ENCODE assay signal across 24 cellular contexts in the genomic region with DNA sequence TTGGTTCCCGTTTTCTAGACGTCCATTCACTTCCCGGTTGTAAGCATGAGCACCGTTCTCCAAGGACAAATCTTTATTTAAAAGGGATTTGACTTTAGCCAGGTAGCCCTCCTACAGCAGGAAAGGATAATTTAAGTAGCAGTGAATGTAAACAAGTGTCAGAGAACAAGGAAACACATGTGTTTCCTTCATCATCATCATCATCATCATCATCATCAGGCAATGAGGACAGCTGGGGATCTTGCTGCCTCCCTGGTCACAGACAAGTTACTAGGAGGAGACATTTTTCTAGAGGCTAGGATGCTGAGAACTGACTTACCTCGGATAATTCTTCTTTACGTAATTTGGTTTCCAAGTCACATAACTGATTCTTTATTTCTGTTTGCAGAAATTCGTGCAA. TPM values are rescaled to one million over a fixed set of nuclear protein-coding genes. Genes with fewer than 3 reads are reported as not detected.
DNase-seq lines count a peak whose midpoint lies in the region; ATAC-seq, FAIRE-seq and TF ChIP-seq lines count a peak whose summit lies in the region.
"Had no signal": no experiment of that assay in that cellular context is flagged by ENCODE, and none has a peak within 500 bp of the region (broad histone marks: within the 10 kb centered on the region; RNA-seq: fewer than 3 reads in every experiment).

No MANE protein-coding gene starts in this region.

- intact Hi-C loops in K562 (cut with micrococcal nuclease): no loop called here
- intact Hi-C loops in psoas muscle (cut with DNase I): no loop called here

- peaks cover 5% of the 10 kb centered on the region for H3K4me1 Mint-ChIP-seq in activated CD4-positive, alpha-beta T cell treated with anti-CD3 and anti-CD28 coated beads, Interleukin-2, amount 10 ng/mL, durations not matched to agents 7 days and 5 days
- H3K4me1 Mint-ChIP-seq in activated naive CD8-positive, alpha-beta T cell treated with anti-CD3 and anti-CD28 coated beads, Interleukin-2, amount 50 U/mL, for 24 hours: peaks cover 8% of the 10 kb centered on the region
- H3K4me1 Mint-ChIP-seq: CD14-positive monocyte, GM23338, H9 had no signal

- WGBS in K562 (ENCODE audit: insufficient coverage, low coverage, missing lambda C conversion rate): 90% methylated on average over 7 of the region's 7 CpGs
- WGBS in psoas muscle, 3 donors: 76 to 83% (median 78%) methylated on average over 7 of the region's 7 CpGs

- H3K9me3 Mint-ChIP-seq in activated CD4-positive, alpha-beta T cell treated with anti-CD3 and anti-CD28 coated beads, Interleukin-2, amount 10 ng/mL, durations not matched to agents 7 days and 5 days: no peaks in the 10 kb centered on the region
- H3K9me3 Mint-ChIP-seq in activated naive CD8-positive, alpha-beta T cell treated with anti-CD3 and anti-CD28 coated beads, Interleukin-2, amount 50 U/mL, for 24 hours: no peaks in the 10 kb centered on the region
- H3K9me3 Mint-ChIP-seq: CD14-positive monocyte; CD4-positive, alpha-beta T cell; CD8-positive, alpha-beta memory T cell; GM23338; H9 had no signal

- H3K27me3 ChIP-seq in K562 (ENCODE audit: control insufficient read depth in 2 of 2, insufficient read depth in 2 of 2, low read length in 2 of 2): no peaks in the 10 kb centered on the region
- no peaks in the 10 kb centered on the region for H3K27me3 ChIP-seq in psoas muscle (ENCODE audit: insufficient read depth in 3 of 3, low read length in 2 of 3)
- H3K27me3 ChIP-seq: BE2C; BLaER1 treated with 17β-estradiol and CSF1 and Interleukin-3, amounts not matched to agents 10 nM and 100 nM had no signal

- FAIRE-seq in K562 (lab: Jason Lieb, UNC): peak; percentile 61
- FAIRE-seq: A204.1, D721Med, GM12878, GM18507 had no signal

- no peak for ATAC-seq in K562
- ATAC-seq in activated naive CD8-positive, alpha-beta T cell treated with anti-CD3 and anti-CD28 coated beads, Interleukin-2, amount 50 U/mL, for 24 hours: no peak
- no peak for ATAC-seq in psoas muscle
- ATAC-seq: GM12878, GM23338 had no signal

- H3K4me1 ChIP-seq in HEK293 (ENCODE audit: control insufficient read depth, insufficient read depth, low read length) (no peaks in the 10 kb centered on the region), K562 (replicated peaks in 1 of 2; ENCODE audit: control insufficient read depth in 2 of 2, insufficient read depth in 2 of 2, low read length in 2 of 2) (no peaks in the 10 kb centered on the region; a peak in 1 of 5 replicates), psoas muscle (no peaks in the 10 kb centered on the region)
- H3K4me1 ChIP-seq: BE2C had no signal

- no peaks in the 10 kb centered on the region for H3K27me3 Mint-ChIP-seq in activated CD4-positive, alpha-beta T cell treated with anti-CD3 and anti-CD28 coated beads, Interleukin-2, amount 10 ng/mL, durations not matched to agents 7 days and 5 days
- H3K27me3 Mint-ChIP-seq in activated naive CD8-positive, alpha-beta T cell treated with anti-CD3 and anti-CD28 coated beads, Interleukin-2, amount 50 U/mL, for 24 hours: no peaks in the 10 kb centered on the region
- H3K27me3 Mint-ChIP-seq: CD4-positive, alpha-beta T cell had no signal

- H3K4me2 ChIP-seq in K562 (ENCODE audit: insufficient read depth, low read length): no peak overlapping the region
- H3K4me2 ChIP-seq: BLaER1 treated with 17β-estradiol and CSF1 and Interleukin-3, amounts not matched to agents 10 nM and 100 nM; GM23338 had no signal

- H3K27ac ChIP-seq in HEK293 (ENCODE audit: extremely low read depth, low read depth, low read length) (no peak overlapping the region), K562 (ENCODE audit: extremely low read depth, low read depth, low read length) (no peak overlapping the region), psoas muscle (no peak overlapping the region)
- H3K27ac ChIP-seq: 22Rv1; BLaER1 treated with 17β-estradiol and CSF1 and Interleukin-3, amounts not matched to agents 10 nM and 100 nM had no signal

- no peak for TF ChIP-seq EP300 in K562 (IDR thresholded peaks at IDR 0.05; ENCODE audit: low read length)

- no peak overlapping the region for H2AFZ ChIP-seq in K562 (ENCODE audit: low read depth, low read length)
- H2AFZ ChIP-seq: GM23338 had no signal

- in situ Hi-C loops in K562 (cut with MboI): no loop called here

- H4K20me1 ChIP-seq in K562 (replicated peaks; ENCODE audit: control insufficient read depth, insufficient read depth, low read length): peaks cover 7% of the 10 kb centered on the region

- no peak for DNase-seq in activated CD4-positive, alpha-beta T cell treated with anti-CD3 and anti-CD28 coated beads, Interleukin-2, amount 10 ng/mL, durations not matched to agents 7 days and 5 days
- no peak for DNase-seq in activated CD4-positive, alpha-beta T cell treated with anti-CD3 and anti-CD28 coated beads for 1 hour
- DNase-seq in K562 (ENCODE audit: extremely low read depth in 1 of 4, low spot score in 3 of 4) (no peak), psoas muscle (no peak)
- DNase-seq in stimulated activated CD4-positive, alpha-beta T cell treated with anti-CD3 and anti-CD28 coated beads, Interleukin-2, amount 100 ng/mL, for 48 hours: no peak
- no peak for DNase-seq in activated naive CD8-positive, alpha-beta T cell treated with anti-CD3 and anti-CD28 coated beads, Interleukin-2, amount 50 U/mL, for 24 hours
- DNase-seq: AML-193; BE2C; CD4-positive, alpha-beta T cell; CD8-positive, alpha-beta memory T cell; DMS 273 treated with DMSO at 0.1 percent for 48 hours; DMS79; EL; GDM1; H9 had no signal

- H3K36me3 Mint-ChIP-seq in activated CD4-positive, alpha-beta T cell treated with anti-CD3 and anti-CD28 coated beads, Interleukin-2, amount 10 ng/mL, durations not matched to agents 7 days and 5 days (ENCODE audit: low read depth): peaks cover 38% of the 10 kb centered on the region
- H3K36me3 Mint-ChIP-seq in activated naive CD8-positive, alpha-beta T cell treated with anti-CD3 and anti-CD28 coated beads, Interleukin-2, amount 50 U/mL, for 24 hours (ENCODE audit: low read depth): peaks cover 46% of the 10 kb centered on the region

- H3K4me3 ChIP-seq in HEK293 (ENCODE audit: low read depth, low read length) (no peak overlapping the region), K562 (no peak overlapping the region), psoas muscle (no peak overlapping the region)
- H3K4me3 ChIP-seq: BLaER1 treated with 17β-estradiol and CSF1 and Interleukin-3, amounts not matched to agents 10 nM and 100 nM; GM12878; GM23338 had no signal

- no peak overlapping the region for H3K9ac ChIP-seq in K562 (ENCODE audit: insufficient read depth in 1 of 2, low read depth in 2 of 2, low read length in 2 of 2)
- H3K9ac ChIP-seq: BLaER1 treated with 17β-estradiol and CSF1 and Interleukin-3, amounts not matched to agents 10 nM and 100 nM had no signal

- no peaks in the 10 kb centered on the region for H3K9me3 ChIP-seq in HEK293 (ENCODE audit: control insufficient read depth, insufficient read depth, low read depth, low read length)
- H3K9me3 ChIP-seq in K562 (replicated peaks; ENCODE audit: control insufficient read depth, insufficient read depth, low read depth, low read length): no peaks in the 10 kb centered on the region
- H3K9me3 ChIP-seq in psoas muscle: no peaks in the 10 kb centered on the region
- H3K9me3 ChIP-seq: BE2C; BLaER1 treated with 17β-estradiol and CSF1 and Interleukin-3, amounts not matched to agents 10 nM and 100 nM had no signal

- peaks cover 29% of the 10 kb centered on the region for H3K79me2 ChIP-seq in K562 (ENCODE audit: control insufficient read depth, insufficient read depth, low read length)

- TF ChIP-seq POLR2A in K562 (conservative IDR thresholded peaks at IDR 0.05): no peak

- peaks cover 70 to 75% of the 10 kb centered on the region in 2 experiments for H3K36me3 ChIP-seq in HEK293 (ENCODE audit: control insufficient read depth in 2 of 2, insufficient read depth in 1 of 2, low read length in 2 of 2)
- H3K36me3 ChIP-seq in K562 (ENCODE audit: control insufficient read depth, insufficient read depth, low read length): peaks cover 80% of the 10 kb centered on the region
- peaks cover 5 to 62% of the 10 kb centered on the region in 2 donors for H3K36me3 ChIP-seq in psoas muscle (ENCODE audit: insufficient read depth in 1 of 2, low read depth in 1 of 2)

- no TSS peak for BruUV-seq in K562 (replicated peaks; lab: Mats Ljungman, UMichigan)

- TF ChIP-seq CTCF in HEK293 (tag by site-specific recombination; IDR thresholded peaks at IDR 0.05) (no peak), K562 (IDR thresholded peaks at IDR 0.05 in 2 of 3, conservative IDR thresholded peaks at IDR 0.05 in 1 of 3; ENCODE audit: insufficient read depth in 2 of 3, low read depth in 1 of 3, low read length in 3 of 3) (no peak), psoas muscle (IDR thresholded peaks at IDR 0.05) (no peak)

- TF ChIP-seq RAD21 in K562 (CRISPR knock-in tag; conservative IDR thresholded peaks at IDR 0.05 in 1 of 2, IDR thresholded peaks at IDR 0.05 in 1 of 2): no peak

- peak overlapping the region; percentile 36 for H3K27ac Mint-ChIP-seq in activated CD4-positive, alpha-beta T cell treated with anti-CD3 and anti-CD28 coated beads, Interleukin-2, amount 10 ng/mL, durations not matched to agents 7 days and 5 days
- no peak overlapping the region for H3K27ac Mint-ChIP-seq in activated naive CD8-positive, alpha-beta T cell treated with anti-CD3 and anti-CD28 coated beads, Interleukin-2, amount 50 U/mL, for 24 hours
- H3K27ac Mint-ChIP-seq: CD4-positive, alpha-beta T cell; GM23338; H9 had no signal

- H3K4me3 Mint-ChIP-seq in activated CD4-positive, alpha-beta T cell treated with anti-CD3 and anti-CD28 coated beads, Interleukin-2, amount 10 ng/mL, durations not matched to agents 7 days and 5 days: no peak overlapping the region
- no peak overlapping the region for H3K4me3 Mint-ChIP-seq in activated naive CD8-positive, alpha-beta T cell treated with anti-CD3 and anti-CD28 coated beads, Interleukin-2, amount 50 U/mL, for 24 hours
- H3K4me3 Mint-ChIP-seq: CD14-positive monocyte; CD4-positive, alpha-beta T cell; CD8-positive, alpha-beta memory T cell; GM23338; H9 had no signal

- H3K9me1 ChIP-seq in K562 (ENCODE audit: control insufficient read depth, insufficient read depth, low read length): no peaks in the 10 kb centered on the region

- POLR2A ChIA-PET in activated CD4-positive, alpha-beta T cell treated with anti-CD3 and anti-CD28 coated beads, Interleukin-2, amount 10 ng/mL, durations not matched to agents 7 days and 5 days (lab: Charles Lee): no interaction called here
- POLR2A ChIA-PET in HEK293 (lab: Yijun Ruan, JAX) (no interaction called here), K562 (lab: Yijun Ruan, JAX) (interaction anchor here (0.5 to 1.3 kb wide), 4 partner anchors 12 to 79 kb away, joined by 3 to 4 read pairs (median 3); no protein-coding TSS in a partner anchor)

- CTCF ChIA-PET in activated CD4-positive, alpha-beta T cell treated with anti-CD3 and anti-CD28 coated beads, Interleukin-2, amount 10 ng/mL, durations not matched to agents 7 days and 5 days (lab: Charles Lee): interaction anchor here (1.0 kb wide), 1 partner anchor 58 kb away, joined by 3 read pairs; no protein-coding TSS in a partner anchor
- CTCF ChIA-PET in HEK293 (lab: Yijun Ruan, JAX) (interaction anchor here (1.8 kb wide), 1 partner anchor 70 kb away, joined by 6 read pairs; no protein-coding TSS in a partner anchor), K562 (lab: Yijun Ruan, JAX; ENCODE audit: low intra/inter-chr PET ratio) (no interaction called here)

RNA-seq across cellular contexts. Expression of gene DNMT1, which starts 14.3 kb away (rescaled TPM):
- total RNA-seq in activated CD4-positive, alpha-beta T cell treated with anti-CD3 and anti-CD28 coated beads, Interleukin-2, amount 10 ng/mL, durations not matched to agents 7 days and 5 days: 100 to 1,000 TPM; 375 to 404 TPM
- 743 and 899 TPM in 2 replicates for total RNA-seq in K562 (2011; cell fraction: chromatin; rRNA removed; ENCODE audit: low replicate concordance)
- total RNA-seq in K562 (2011; cell fraction: nucleolus; rRNA removed): 373 and 377 TPM in 2 replicates
- total RNA-seq in K562 (2011; cell fraction: nucleoplasm; rRNA removed): 405 and 438 TPM in 2 replicates
- total RNA-seq in K562 (2014; rRNA removed): 121 and 133 TPM in 2 replicates
- total RNA-seq in K562 (2014; rRNA removed; fragmentation: Illumina TruSeq; extraction: Trizol): 104 and 131 TPM in 2 replicates
- total RNA-seq in K562 (2015; rRNA removed; fragmentation: Illumina TruSeq; extraction: Trizol): 80.1 and 84.8 TPM in 2 replicates
- total RNA-seq in K562 (2021): 261 and 271 TPM in 2 replicates
- polyA plus RNA-seq in K562 (2011; rRNA removed): 88.6 and 150 TPM in 2 replicates
- polyA plus RNA-seq in K562 (2011; cell fraction: cytosol; rRNA removed): 48.0 and 61.3 TPM in 2 replicates
- 345 and 363 TPM in 2 replicates for polyA plus RNA-seq in K562 (2011; cell fraction: nucleus; rRNA removed)
- 147 and 255 TPM in 2 replicates for polyA plus RNA-seq in K562 (2012)
- 163 and 181 TPM in 2 replicates for polyA plus RNA-seq in K562 (2014; fragmentation: Illumina TruSeq; extraction: Trizol)
- polyA plus RNA-seq in K562 (2014; fragmentation: Nextera tagmentation; extraction: Ambion mirVana): 100 to 1,000 TPM in 1 of 2 experiments, 10 to 100 TPM in 1; 95.0 to 159 TPM
- polyA plus RNA-seq in K562 (2014; rRNA removed): 111 and 126 TPM in 2 replicates
- polyA minus RNA-seq in K562 (2011; rRNA and poly(A)+ RNA removed): 116 and 118 TPM in 2 replicates
- 97.3 and 133 TPM in 2 replicates for polyA minus RNA-seq in K562 (2011; cell fraction: cytosol; rRNA and poly(A)+ RNA removed)
- 89.7 and 106 TPM in 2 replicates for polyA minus RNA-seq in K562 (2011; cell fraction: nucleus; rRNA and poly(A)+ RNA removed)
- 10 to 100 TPM; 11.1 to 20.2 (median 16.2) TPM for total RNA-seq in psoas muscle
- polyA plus RNA-seq in psoas muscle: 10 to 100 TPM in 2 of 3 donors, 1 to 10 TPM in 1; 7.1 to 25.2 (median 13.5) TPM

RNA-seq across cellular contexts. Expression of gene S1PR2, which starts 50.7 kb away (rescaled TPM):
- 1 to 10 TPM; 6.1 to 6.5 TPM for total RNA-seq in activated CD4-positive, alpha-beta T cell treated with anti-CD3 and anti-CD28 coated beads, Interleukin-2, amount 10 ng/mL, durations not matched to agents 7 days and 5 days
- total RNA-seq in K562 (2011; cell fraction: chromatin; rRNA removed; ENCODE audit: low replicate concordance): 6.5 and 16.7 TPM in 2 replicates
- 14.1 and 14.8 TPM in 2 replicates for total RNA-seq in K562 (2011; cell fraction: nucleolus; rRNA removed)
- 9.9 and 11.3 TPM in 2 replicates for total RNA-seq in K562 (2011; cell fraction: nucleoplasm; rRNA removed)
- total RNA-seq in K562 (2014; rRNA removed): 2.0 and 2.5 TPM in 2 replicates
- 1.3 and 1.5 TPM in 2 replicates for total RNA-seq in K562 (2014; rRNA removed; fragmentation: Illumina TruSeq; extraction: Trizol)
- 1.9 and 2.0 TPM in 2 replicates for total RNA-seq in K562 (2015; rRNA removed; fragmentation: Illumina TruSeq; extraction: Trizol)
- 3.8 and 3.9 TPM in 2 replicates for total RNA-seq in K562 (2021)
- polyA plus RNA-seq in K562 (2011; rRNA removed): 1.5 and 2.1 TPM in 2 replicates
- polyA plus RNA-seq in K562 (2011; cell fraction: cytosol; rRNA removed): 2.7 and 4.7 TPM in 2 replicates
- polyA plus RNA-seq in K562 (2011; cell fraction: nucleus; rRNA removed): 2.1 and 2.9 TPM in 2 replicates
- 1.1 and 1.2 TPM in 2 replicates for polyA plus RNA-seq in K562 (2012)
- 1.6 TPM in 2 replicates for polyA plus RNA-seq in K562 (2014; fragmentation: Illumina TruSeq; extraction: Trizol)
- polyA plus RNA-seq in K562 (2014; fragmentation: Nextera tagmentation; extraction: Ambion mirVana): 1 to 10 TPM; 1.9 to 2.2 TPM
- 1.9 and 2.0 TPM in 2 replicates for polyA plus RNA-seq in K562 (2014; rRNA removed)
- polyA minus RNA-seq in K562 (2011; rRNA and poly(A)+ RNA removed): 2.5 and 3.3 TPM in 2 replicates
- 3.3 and 3.4 TPM in 2 replicates for polyA minus RNA-seq in K562 (2011; cell fraction: cytosol; rRNA and poly(A)+ RNA removed)
- polyA minus RNA-seq in K562 (2011; cell fraction: nucleus; rRNA and poly(A)+ RNA removed): 1.6 and 2.2 TPM in 2 replicates
- total RNA-seq in psoas muscle: 1 to 10 TPM; 1.1 to 2.0 (median 1.6) TPM
- under 1 TPM; 0.17 to 0.59 (median 0.36) TPM for polyA plus RNA-seq in psoas muscle
